In the genomic region with DNA sequence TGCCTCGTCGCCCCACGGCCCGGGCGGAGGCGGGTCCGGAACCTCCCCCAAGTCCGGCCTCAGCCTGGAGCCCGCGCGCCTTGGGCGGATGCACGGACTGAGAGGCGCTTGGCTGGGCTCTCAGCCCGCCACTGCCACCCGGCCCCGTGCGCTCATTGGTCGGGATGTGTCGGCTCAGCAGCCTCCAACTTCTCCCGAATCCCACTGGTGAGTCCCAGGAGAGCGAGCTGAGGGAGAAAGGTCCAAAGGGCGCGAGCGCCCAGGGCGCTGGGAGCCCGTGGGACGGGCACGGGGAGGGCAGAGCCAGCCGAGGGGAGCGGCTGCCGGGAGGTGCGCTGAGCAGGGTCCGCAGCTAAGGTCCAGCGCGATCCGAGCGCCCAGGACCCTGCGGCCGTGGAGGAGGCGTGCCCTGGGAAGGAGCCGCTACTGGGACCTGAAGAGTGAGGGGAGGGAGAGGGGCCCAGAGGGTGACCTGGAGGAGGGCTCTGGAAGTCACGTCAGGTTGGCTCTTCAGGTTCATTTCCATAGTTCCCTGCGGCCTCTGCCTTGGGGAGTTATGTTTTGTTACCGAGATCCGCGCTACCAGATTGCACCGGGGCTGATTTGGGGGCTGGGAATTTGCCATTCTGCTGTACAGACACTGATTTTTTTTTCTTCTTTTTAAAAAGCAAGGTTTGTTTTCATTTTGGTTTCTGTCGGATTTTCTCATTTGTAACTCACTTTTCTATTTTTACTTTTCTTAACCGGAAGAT, we compare ENCODE assay signal across 8 cellular contexts. TPM values are rescaled to one million over a fixed set of nuclear protein-coding genes. Genes with fewer than 3 reads are reported as not detected.
DNase-seq lines count a peak whose midpoint lies in the region; ATAC-seq and TF ChIP-seq lines count a peak whose summit lies in the region.

A gene (plus strand): TSS at position 525 of the 752 bp plus-strand sequence. CDS start 3,849 bp downstream, outside the sequence.

- no peak within 1 kb of the TSS for H3K27ac Mint-ChIP-seq in activated CD4-positive, alpha-beta T cell treated with anti-CD3 and anti-CD28 coated beads, Interleukin-2, amount 10 ng/mL, durations not matched to agents 7 days and 5 days
- H3K27ac Mint-ChIP-seq in naive thymus-derived CD4-positive, alpha-beta T cell: no peak within 1 kb of the TSS

- POLR2A ChIA-PET in activated CD4-positive, alpha-beta T cell treated with anti-CD3 and anti-CD28 coated beads, Interleukin-2, amount 10 ng/mL, durations not matched to agents 7 days and 5 days (lab: Charles Lee): no interaction called here
- POLR2A ChIA-PET in naive thymus-derived CD4-positive, alpha-beta T cell (lab: Charles Lee): no interaction called here

- DNase-seq in activated CD4-positive, alpha-beta T cell treated with anti-CD3 and anti-CD28 coated beads, Interleukin-2, amount 10 ng/mL, durations not matched to agents 7 days and 5 days: no peak
- no peak for DNase-seq in activated CD4-positive, alpha-beta T cell treated with anti-CD3 and anti-CD28 coated beads, Interleukin-2, amount 50 U/mL, for 4 hours
- DNase-seq in SJSA1 (ENCODE audit: low read depth in 1 of 2, low spot score in 2 of 2): peak; percentile 55 to 61
- peak; percentile 52 to 63 for DNase-seq in fibroblast of lung (ENCODE audit: low read depth in 2 of 2)
- peak in 1 of 9 donors; percentile 5 for DNase-seq in naive thymus-derived CD4-positive, alpha-beta T cell
- no peak for DNase-seq in NCI-H1092 treated with DMSO at 0.1 percent for 48 hours (lab: John Stamatoyannopoulos, UW)
- no peak for DNase-seq in NCI-H1436 treated with DMSO at 0.1 percent for 48 hours (lab: John Stamatoyannopoulos, UW)

- peaks cover 54% of the 10 kb centered on the region for H3K27me3 Mint-ChIP-seq in activated CD4-positive, alpha-beta T cell treated with anti-CD3 and anti-CD28 coated beads, Interleukin-2, amount 10 ng/mL, durations not matched to agents 7 days and 5 days
- peaks cover 33 to 54% (median 45%) of the 10 kb centered on the region in 5 donors for H3K27me3 Mint-ChIP-seq in naive thymus-derived CD4-positive, alpha-beta T cell

- peak within 1 kb of the TSS; percentile 87 for H2AFZ ChIP-seq in fibroblast of lung (ENCODE audit: low read length)

- CTCF ChIA-PET in activated CD4-positive, alpha-beta T cell treated with anti-CD3 and anti-CD28 coated beads, Interleukin-2, amount 10 ng/mL, durations not matched to agents 7 days and 5 days (lab: Charles Lee): no interaction called here
- CTCF ChIA-PET in naive thymus-derived CD4-positive, alpha-beta T cell (lab: Charles Lee): no interaction called here

- H3K27ac ChIP-seq in SJSA1 (no peak within 1 kb of the TSS), fibroblast of lung (ENCODE audit: insufficient read depth, low read length) (peak within 1 kb of the TSS; percentile 90)
- no peak within 1 kb of the TSS for H3K27ac ChIP-seq in naive thymus-derived CD4-positive, alpha-beta T cell (ENCODE audit: low read depth, low read length)

- peak; percentile 45 for ATAC-seq in naive thymus-derived CD4-positive, alpha-beta T cell
- no peak for ATAC-seq in HG03571 (IDR thresholded peaks at IDR 0.05; ENCODE audit: unreplicated experiment)

- intact Hi-C loops in naive thymus-derived CD4-positive, alpha-beta T cell (cut with micrococcal nuclease): no loop called here

- H3K4me2 ChIP-seq in fibroblast of lung (ENCODE audit: extremely low read depth, insufficient read depth, low read length): peak within 1 kb of the TSS; percentile 84

- H3K9me3 Mint-ChIP-seq in activated CD4-positive, alpha-beta T cell treated with anti-CD3 and anti-CD28 coated beads, Interleukin-2, amount 10 ng/mL, durations not matched to agents 7 days and 5 days: no peaks in the 10 kb centered on the region
- peaks cover 0 to 11% (median 2%) of the 10 kb centered on the region in 11 donors for H3K9me3 Mint-ChIP-seq in naive thymus-derived CD4-positive, alpha-beta T cell

- no peaks in the 10 kb centered on the region for H3K36me3 Mint-ChIP-seq in activated CD4-positive, alpha-beta T cell treated with anti-CD3 and anti-CD28 coated beads, Interleukin-2, amount 10 ng/mL, durations not matched to agents 7 days and 5 days (ENCODE audit: low read depth)
- peaks cover 0 to 5% (median 0%) of the 10 kb centered on the region in 5 donors for H3K36me3 Mint-ChIP-seq in naive thymus-derived CD4-positive, alpha-beta T cell

- peaks cover 10% of the 10 kb centered on the region for H3K4me1 Mint-ChIP-seq in activated CD4-positive, alpha-beta T cell treated with anti-CD3 and anti-CD28 coated beads, Interleukin-2, amount 10 ng/mL, durations not matched to agents 7 days and 5 days
- peaks cover 3 to 28% (median 23%) of the 10 kb centered on the region in 7 donors for H3K4me1 Mint-ChIP-seq in naive thymus-derived CD4-positive, alpha-beta T cell

- H3K4me1 ChIP-seq in SJSA1 (replicated peaks) (peaks cover 10% of the 10 kb centered on the region; the same call in 1 of the 2 replicates), fibroblast of lung (ENCODE audit: control insufficient read depth, extremely low read depth, insufficient read depth, low read length) (peaks cover 2% of the 10 kb centered on the region)
- no peaks in the 10 kb centered on the region for H3K4me1 ChIP-seq in naive thymus-derived CD4-positive, alpha-beta T cell (ENCODE audit: control insufficient read depth in 2 of 2, insufficient read depth in 2 of 2, low read length in 2 of 2)

- no peaks in the 10 kb centered on the region for H3K36me3 ChIP-seq in SJSA1
- H3K36me3 ChIP-seq in fibroblast of lung (ENCODE audit: control insufficient read depth, insufficient read depth, low read length): no peaks in the 10 kb centered on the region
- no peaks in the 10 kb centered on the region for H3K36me3 ChIP-seq in naive thymus-derived CD4-positive, alpha-beta T cell (ENCODE audit: control insufficient read depth in 2 of 3, insufficient read depth in 3 of 3, low read length in 3 of 3)

- H3K4me3 ChIP-seq in SJSA1 (peak within 1 kb of the TSS; percentile 63), fibroblast of lung (replicated peaks in 1 of 4; ENCODE audit: control extremely low read depth in 1 of 4, insufficient read depth in 1 of 4, low read depth in 3 of 4, low read length in 4 of 4) (peak within 1 kb of the TSS; percentile 82 to 89 (median 88))
- no peak within 1 kb of the TSS for H3K4me3 ChIP-seq in naive thymus-derived CD4-positive, alpha-beta T cell (ENCODE audit: low read length)

- H3K9me3 ChIP-seq in SJSA1 (replicated peaks): no peaks in the 10 kb centered on the region
- H3K9me3 ChIP-seq in fibroblast of lung (ENCODE audit: control insufficient read depth, insufficient read depth, low read depth, low read length): no peaks in the 10 kb centered on the region
- H3K9me3 ChIP-seq in naive thymus-derived CD4-positive, alpha-beta T cell (ENCODE audit: control insufficient read depth in 2 of 3, low read length in 3 of 3): no peaks in the 10 kb centered on the region

- H4K20me1 ChIP-seq in fibroblast of lung (ENCODE audit: control insufficient read depth, extremely low read depth, insufficient read depth, low read length): no peaks in the 10 kb centered on the region

- no peak for TF ChIP-seq CTCF in fibroblast of lung (conservative IDR thresholded peaks at IDR 0.05 in 1 of 2, IDR thresholded peaks at IDR 0.05 in 1 of 2; ENCODE audit: low read depth in 1 of 2, low read length in 2 of 2)

- H3K4me3 Mint-ChIP-seq in activated CD4-positive, alpha-beta T cell treated with anti-CD3 and anti-CD28 coated beads, Interleukin-2, amount 10 ng/mL, durations not matched to agents 7 days and 5 days: peak within 1 kb of the TSS; percentile 51
- peak within 1 kb of the TSS in 8 of 10 donors; percentile 30 to 77 (median 64) for H3K4me3 Mint-ChIP-seq in naive thymus-derived CD4-positive, alpha-beta T cell

- H3K27me3 ChIP-seq in SJSA1 (replicated peaks): 0 out of 2 replicates have a peak, but pooled peaks cover 5% of the 10 kb centered on the region
- H3K27me3 ChIP-seq in fibroblast of lung (ENCODE audit: control insufficient read depth, insufficient read depth, low read length): no peaks in the 10 kb centered on the region
- peaks cover 0 to 4% of the 10 kb centered on the region in 2 donors for H3K27me3 ChIP-seq in naive thymus-derived CD4-positive, alpha-beta T cell (ENCODE audit: control insufficient read depth in 2 of 2, insufficient read depth in 2 of 2, low read length in 2 of 2)

- H3K9ac ChIP-seq in fibroblast of lung (ENCODE audit: insufficient read depth, low read length): peak within 1 kb of the TSS; percentile 86

- peaks cover 10% of the 10 kb centered on the region for H3K79me2 ChIP-seq in fibroblast of lung (ENCODE audit: control insufficient read depth, insufficient read depth, low read length)

RNA-seq across cellular contexts. Expression of the gene that starts here (rescaled TPM):
- not detected for total RNA-seq in activated CD4-positive, alpha-beta T cell treated with anti-CD3 and anti-CD28 coated beads, Interleukin-2, amount 10 ng/mL, durations not matched to agents 7 days and 5 days
- total RNA-seq in SJSA1 (2014; rRNA removed; shearing (Covaris generic)): 8.9 and 19.1 TPM in 2 replicates
- total RNA-seq in fibroblast of lung: 152 and 451 TPM in 2 replicates
- polyA plus RNA-seq in fibroblast of lung: 89.3 and 137 TPM in 2 replicates
- 66.6 and 96.4 TPM in 2 replicates for polyA plus RNA-seq in fibroblast of lung (2012)
- polyA minus RNA-seq in fibroblast of lung (ENCODE audit: low replicate concordance): 57.4 and 71.7 TPM in 2 replicates
- under 1 TPM in 2 of 5 experiments, not detected in 3; 0.54 to 0.56 TPM for total RNA-seq in naive thymus-derived CD4-positive, alpha-beta T cell
- not detected for polyA plus RNA-seq in naive thymus-derived CD4-positive, alpha-beta T cell

Comparison
In these comparisons a context has a peak if more than half of its experiments do, and no peak if none do; other contexts are left out.
1. RNA of the gene that starts here (polyA plus RNA-seq): 66.6 to 137 TPM in fibroblast of lung; not detected in naive thymus-derived CD4-positive, alpha-beta T cell; every median in the first group is over 10 times any median in the second.
2. Peak in ATAC-seq in naive thymus-derived CD4-positive, alpha-beta T cell; RNA of the gene not detected or under 1 TPM.
3. DNase-seq: peak in SJSA1 (2 of 2) and fibroblast of lung (2 of 2); none in activated CD4-positive, alpha-beta T cell treated with anti-CD3 and anti-CD28 coated beads, Interleukin-2, amount 10 ng/mL, durations not matched to agents 7 days and 5 days (single experiment), activated CD4-positive, alpha-beta T cell treated with anti-CD3 and anti-CD28 coated beads, Interleukin-2, amount 50 U/mL, for 4 hours (0 of 2), NCI-H1092 treated with DMSO at 0.1 percent for 48 hours (single experiment) and NCI-H1436 treated with DMSO at 0.1 percent for 48 hours (single experiment).